1 cellular context compared by ENCODE assay signal in the genomic region with DNA sequence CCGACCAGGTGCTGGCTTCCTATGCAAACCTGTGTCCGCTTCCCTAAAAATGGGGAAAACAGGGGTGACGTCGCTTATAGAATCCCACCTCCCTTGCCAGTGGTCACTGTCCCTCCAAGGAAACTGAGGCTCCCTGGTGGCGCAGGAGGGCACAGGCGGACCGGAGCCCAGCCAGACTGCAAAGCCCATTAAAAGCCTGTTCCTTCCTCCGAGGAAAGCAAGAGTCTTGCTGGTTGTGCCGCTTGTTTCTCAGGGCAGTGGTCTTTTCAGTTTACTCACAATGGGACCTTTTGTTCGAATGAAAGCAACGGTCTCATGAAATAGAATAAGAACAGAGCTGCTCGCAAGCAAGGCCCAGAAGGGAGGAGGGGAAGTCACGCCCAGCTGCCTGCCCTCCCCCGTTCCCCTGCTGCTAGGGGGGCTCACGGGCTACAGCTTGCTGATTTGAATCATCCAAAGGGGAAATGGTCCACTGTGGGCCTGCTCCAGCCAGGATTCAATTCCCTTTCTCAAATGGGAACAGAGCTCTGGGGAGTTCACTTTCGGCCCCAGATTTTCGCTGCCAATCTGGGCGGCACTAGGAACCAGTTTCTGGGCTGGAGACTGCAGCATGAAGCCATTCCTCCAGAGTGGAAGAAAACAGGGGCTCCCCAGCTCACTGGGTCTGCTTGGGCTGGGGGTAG.
TF ChIP-seq lines count a peak whose summit lies in the region.

No MANE protein-coding gene starts in this region.

TF ChIP-seq in SK-N-SH, 30 proteins besides CTCF, POLR2A, EP300 and RAD21:
- no peak for TF ChIP-seq MEF2A (IDR thresholded peaks at IDR 0.05; ENCODE audit: borderline replicate concordance, low read depth)
- TF ChIP-seq FOXM1 (IDR thresholded peaks at IDR 0.05; ENCODE audit: low read depth) = no peak
- no peak for TF ChIP-seq RXRA (IDR thresholded peaks at IDR 0.05; ENCODE audit: borderline replicate concordance, low read depth)
- TF ChIP-seq REST (IDR thresholded peaks at IDR 0.05; ENCODE audit: low read depth, low read length) = no peak
- TF ChIP-seq FOSL2 (IDR thresholded peaks at IDR 0.05; ENCODE audit: borderline replicate concordance, low read depth) = no peak
- no peak for TF ChIP-seq GABPA (IDR thresholded peaks at IDR 0.05; ENCODE audit: low read depth)
- TF ChIP-seq TEAD4 (IDR thresholded peaks at IDR 0.05; ENCODE audit: borderline replicate concordance, insufficient read depth) = no peak
- no peak; the same call in 1 of the 2 replicates for TF ChIP-seq POLR2AphosphoS5 (IDR thresholded peaks at IDR 0.05; ENCODE audit: low read depth, low read length)
- TF ChIP-seq, protein P1, sequence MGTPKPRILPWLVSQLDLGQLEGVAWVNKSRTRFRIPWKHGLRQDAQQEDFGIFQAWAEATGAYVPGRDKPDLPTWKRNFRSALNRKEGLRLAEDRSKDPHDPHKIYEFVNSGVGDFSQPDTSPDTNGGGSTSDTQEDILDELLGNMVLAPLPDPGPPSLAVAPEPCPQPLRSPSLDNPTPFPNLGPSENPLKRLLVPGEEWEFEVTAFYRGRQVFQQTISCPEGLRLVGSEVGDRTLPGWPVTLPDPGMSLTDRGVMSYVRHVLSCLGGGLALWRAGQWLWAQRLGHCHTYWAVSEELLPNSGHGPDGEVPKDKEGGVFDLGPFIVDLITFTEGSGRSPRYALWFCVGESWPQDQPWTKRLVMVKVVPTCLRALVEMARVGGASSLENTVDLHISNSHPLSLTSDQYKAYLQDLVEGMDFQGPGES (IDR thresholded peaks at IDR 0.05; ENCODE audit: low read depth, low read length) = no peak
- TF ChIP-seq NFIC (IDR thresholded peaks at IDR 0.05; ENCODE audit: borderline replicate concordance) = no peak
- no peak for TF ChIP-seq ZBTB33 (IDR thresholded peaks at IDR 0.05; ENCODE audit: borderline replicate concordance, low read depth)
- TF ChIP-seq USF2 (IDR thresholded peaks at IDR 0.05; ENCODE audit: borderline replicate concordance, low read depth, low read length) = no peak
- no peak for TF ChIP-seq EZH2phosphoT487 (IDR thresholded peaks at IDR 0.05; ENCODE audit: borderline replicate concordance, low read depth)
- no peak for TF ChIP-seq RFX5 (IDR thresholded peaks at IDR 0.05; ENCODE audit: low read length)
- TF ChIP-seq MXI1 (IDR thresholded peaks at IDR 0.05; ENCODE audit: low read depth, low read length) = no peak
- no peak for TF ChIP-seq ELF1 (IDR thresholded peaks at IDR 0.05)
- no peak for TF ChIP-seq GATA2 (CRISPR knock-in tag; IDR thresholded peaks at IDR 0.05)
- TF ChIP-seq USF1 (IDR thresholded peaks at IDR 0.05; ENCODE audit: borderline replicate concordance, low read depth) = no peak
- TF ChIP-seq FOXJ3 (CRISPR knock-in tag; IDR thresholded peaks at IDR 0.05) = no peak
- no peak for TF ChIP-seq TCF12 (IDR thresholded peaks at IDR 0.05)
